ENCODE assay signal across 11 cellular contexts in genomic region chr17:77002103-77003045, GRCh38.
DNase-seq lines count a peak whose midpoint lies in the region; TF ChIP-seq lines count a peak whose summit lies in the region.
"Had no signal": no experiment of that assay in that cellular context is flagged by ENCODE, and none has a peak within 500 bp of the region (broad histone marks: within the 10 kb centered on the region; RNA-seq: fewer than 3 reads in every experiment).

No MANE protein-coding gene starts in this region.

- peaks cover 49% of the 10 kb centered on the region for H3K4me1 ChIP-seq in SJSA1 (replicated peaks)

- no peak overlapping the region for H3K4me3 Mint-ChIP-seq in activated CD4-positive, alpha-beta T cell treated with anti-CD3 and anti-CD28 coated beads, Interleukin-2, amount 10 ng/mL, durations not matched to agents 7 days and 5 days
- no peak overlapping the region for H3K4me3 Mint-ChIP-seq in type B pancreatic cell
- H3K4me3 Mint-ChIP-seq: stimulated activated naive CD8-positive, alpha-beta T cell treated with anti-CD3 and anti-CD28 coated beads, Interleukin-15, Interleukin-2, amounts not matched to agents 100 ng/mL and 50 ng/mL, for 24 hours had no signal

- H3K36me3 ChIP-seq in SJSA1, result no peaks in the 10 kb centered on the region

- peaks cover 25% of the 10 kb centered on the region for H3K4me1 Mint-ChIP-seq in activated CD4-positive, alpha-beta T cell treated with anti-CD3 and anti-CD28 coated beads, Interleukin-2, amount 10 ng/mL, durations not matched to agents 7 days and 5 days
- peaks cover 31% of the 10 kb centered on the region for H3K4me1 Mint-ChIP-seq in type B pancreatic cell (ENCODE audit: unreplicated experiment)

- POLR2A ChIA-PET in activated CD4-positive, alpha-beta T cell treated with anti-CD3 and anti-CD28 coated beads, Interleukin-2, amount 10 ng/mL, durations not matched to agents 7 days and 5 days (lab: Charles Lee), result no interaction called here

- CTCF ChIA-PET in activated CD4-positive, alpha-beta T cell treated with anti-CD3 and anti-CD28 coated beads, Interleukin-2, amount 10 ng/mL, durations not matched to agents 7 days and 5 days (lab: Charles Lee), result interaction anchor here (0.7 to 1.3 kb wide), 3 partner anchors 29 to 86 kb away, joined by 3 to 4 read pairs (median 3); no protein-coding TSS in a partner anchor

- H3K27me3 ChIP-seq in SJSA1 (replicated peaks), result no peaks in the 10 kb centered on the region

- peak overlapping the region; percentile 57 for H3K27ac ChIP-seq in SJSA1

- peaks cover 2% of the 10 kb centered on the region for H3K27me3 Mint-ChIP-seq in activated CD4-positive, alpha-beta T cell treated with anti-CD3 and anti-CD28 coated beads, Interleukin-2, amount 10 ng/mL, durations not matched to agents 7 days and 5 days
- H3K27me3 Mint-ChIP-seq in type B pancreatic cell, result peaks cover 26% of the 10 kb centered on the region
- H3K27me3 Mint-ChIP-seq: stimulated activated naive CD8-positive, alpha-beta T cell treated with anti-CD3 and anti-CD28 coated beads, Interleukin-15, Interleukin-2, amounts not matched to agents 100 ng/mL and 50 ng/mL, for 24 hours had no signal

- DNase-seq in activated CD4-positive, alpha-beta T cell treated with anti-CD3 and anti-CD28 coated beads, Interleukin-2, amount 10 ng/mL, durations not matched to agents 7 days and 5 days, result no peak
- DNase-seq in activated CD4-positive, alpha-beta T cell treated with anti-CD3 and anti-CD28 coated beads for 1 hour, result no peak
- peak; percentile 100 for DNase-seq in SJSA1 (ENCODE audit: low read depth in 1 of 2, low spot score in 2 of 2)
- DNase-seq in foreskin fibroblast, result peak; percentile 18 to 27
- no peak for DNase-seq in type B pancreatic cell (ENCODE audit: extremely low spot score, unreplicated experiment)
- DNase-seq in NCI-H2171 (lab: John Stamatoyannopoulos, UW), result no peak
- no peak for DNase-seq in SW 1271 (lab: John Stamatoyannopoulos, UW)
- DNase-seq in activated naive CD4-positive, alpha-beta T cell treated with anti-CD3 and anti-CD28 coated beads, Interleukin-2, amount 50 U/mL, for 16 hours, result no peak
- DNase-seq: small intestine had no signal

- H3K36me3 Mint-ChIP-seq in activated CD4-positive, alpha-beta T cell treated with anti-CD3 and anti-CD28 coated beads, Interleukin-2, amount 10 ng/mL, durations not matched to agents 7 days and 5 days (ENCODE audit: low read depth), result no peaks in the 10 kb centered on the region
- H3K36me3 Mint-ChIP-seq in type B pancreatic cell, result no peaks in the 10 kb centered on the region

- no peaks in the 10 kb centered on the region for H3K9me3 ChIP-seq in SJSA1 (replicated peaks)

- H3K27ac Mint-ChIP-seq in activated CD4-positive, alpha-beta T cell treated with anti-CD3 and anti-CD28 coated beads, Interleukin-2, amount 10 ng/mL, durations not matched to agents 7 days and 5 days, result peak overlapping the region; percentile 47
- peak overlapping the region; percentile 30 for H3K27ac Mint-ChIP-seq in type B pancreatic cell

- no peaks in the 10 kb centered on the region for H3K9me3 Mint-ChIP-seq in activated CD4-positive, alpha-beta T cell treated with anti-CD3 and anti-CD28 coated beads, Interleukin-2, amount 10 ng/mL, durations not matched to agents 7 days and 5 days
- no peaks in the 10 kb centered on the region for H3K9me3 Mint-ChIP-seq in type B pancreatic cell
- H3K9me3 Mint-ChIP-seq: stimulated activated naive CD8-positive, alpha-beta T cell treated with anti-CD3 and anti-CD28 coated beads, Interleukin-15, Interleukin-2, amounts not matched to agents 100 ng/mL and 50 ng/mL, for 24 hours had no signal

- TF ChIP-seq CTCF in foreskin fibroblast (IDR thresholded peaks at IDR 0.05; ENCODE audit: low read depth, low read length), result no peak
- TF ChIP-seq CTCF in type B pancreatic cell (conservative IDR thresholded peaks at IDR 0.05), result no peak

- no peak overlapping the region for H3K4me3 ChIP-seq in SJSA1
- H3K4me3 ChIP-seq in foreskin fibroblast (ENCODE audit: low read depth in 1 of 2, low read length in 2 of 2), result no peak overlapping the region
- H3K4me3 ChIP-seq: GM12878 had no signal

Comparison
In these comparisons a context has a peak if more than half of its experiments do, and no peak if none do; other contexts are left out.
1. DNase-seq: peak in SJSA1 (2 of 2) and foreskin fibroblast (2 of 2); none in activated CD4-positive, alpha-beta T cell treated with anti-CD3 and anti-CD28 coated beads, Interleukin-2, amount 10 ng/mL, durations not matched to agents 7 days and 5 days (single experiment), activated CD4-positive, alpha-beta T cell treated with anti-CD3 and anti-CD28 coated beads for 1 hour (single experiment), type B pancreatic cell (single experiment), NCI-H2171 (single experiment), SW 1271 (0 of 2) and activated naive CD4-positive, alpha-beta T cell treated with anti-CD3 and anti-CD28 coated beads, Interleukin-2, amount 50 U/mL, for 16 hours (single experiment).